25 cellular contexts compared by ENCODE assay signal in genomic region chr3:102170545-102170944, GRCh38.
"Had no signal": no experiment of that assay in that cellular context is flagged by ENCODE, and none has a peak within 500 bp of the region (broad histone marks: within the 10 kb centered on the region; RNA-seq: fewer than 3 reads in every experiment).

No MANE protein-coding gene starts in this region.

- H3K27ac Mint-ChIP-seq: naive B cell; natural killer cell treated with Interleukin-12 subunit alpha and Interleukin-12 subunit beta and Interleukin-15 and Interleukin-18, amount 100 ng/mL, for 72 hours; nephron progenitor cell; stimulated activated effector memory CD8-positive, alpha-beta T cell treated with anti-CD3 and anti-CD28 coated beads, Interleukin-12 subunit alpha, Interleukin-12 subunit beta, amount 100 ng/mL, for 72 hours; stimulated activated naive B cell treated with anti-CD40 and anti-IgM and Interleukin-4, amounts not matched to agents 10 μg/mL and 1 μg/mL and 100 μg/mL, for 72 hours; stimulated activated naive CD8-positive, alpha-beta T cell treated with anti-CD3 and anti-CD28 coated beads, Interleukin-15, Interleukin-2, amounts not matched to agents 100 ng/mL and 50 ng/mL, for 24 hours had no signal

- H3K36me3 Mint-ChIP-seq: naive B cell; naive thymus-derived CD8-positive, alpha-beta T cell; natural killer cell treated with Interleukin-12 subunit alpha and Interleukin-12 subunit beta and Interleukin-15 and Interleukin-18, amount 100 ng/mL, for 72 hours; stimulated activated effector memory CD8-positive, alpha-beta T cell treated with anti-CD3 and anti-CD28 coated beads, Interleukin-12 subunit alpha, Interleukin-12 subunit beta, amount 100 ng/mL, for 72 hours; stimulated activated naive B cell treated with anti-CD40 and anti-IgM and Interleukin-4, amounts not matched to agents 10 μg/mL and 1 μg/mL and 100 μg/mL, for 72 hours had no signal

- H3K4me1 ChIP-seq: psoas muscle, thyroid gland, tibial nerve, upper lobe of left lung had no signal

- H3K9me3 Mint-ChIP-seq: natural killer cell treated with Interleukin-12 subunit alpha and Interleukin-12 subunit beta and Interleukin-15 and Interleukin-18, amount 100 ng/mL, for 72 hours; nephron progenitor cell; neural crest cell; stimulated activated effector memory CD8-positive, alpha-beta T cell treated with anti-CD3 and anti-CD28 coated beads, Interleukin-12 subunit alpha, Interleukin-12 subunit beta, amount 100 ng/mL, for 72 hours; stimulated activated naive B cell treated with anti-CD40 and anti-IgM and Interleukin-4, amounts not matched to agents 10 μg/mL and 1 μg/mL and 100 μg/mL, for 72 hours; stimulated activated naive CD8-positive, alpha-beta T cell treated with anti-CD3 and anti-CD28 coated beads, Interleukin-15, Interleukin-2, amounts not matched to agents 100 ng/mL and 50 ng/mL, for 24 hours had no signal

- H3K9me3 ChIP-seq: neutrophil, pancreas, psoas muscle, stomach, thoracic aorta, thyroid gland, tibial nerve, upper lobe of left lung had no signal

- H3K4me3 Mint-ChIP-seq: naive B cell; naive thymus-derived CD8-positive, alpha-beta T cell; natural killer cell treated with Interleukin-12 subunit alpha and Interleukin-12 subunit beta and Interleukin-15 and Interleukin-18, amount 100 ng/mL, for 72 hours; nephron progenitor cell; neural crest cell; stimulated activated effector memory CD8-positive, alpha-beta T cell treated with anti-CD3 and anti-CD28 coated beads, Interleukin-12 subunit alpha, Interleukin-12 subunit beta, amount 100 ng/mL, for 72 hours; stimulated activated naive B cell treated with anti-CD40 and anti-IgM and Interleukin-4, amounts not matched to agents 10 μg/mL and 1 μg/mL and 100 μg/mL, for 72 hours; stimulated activated naive CD8-positive, alpha-beta T cell treated with anti-CD3 and anti-CD28 coated beads, Interleukin-15, Interleukin-2, amounts not matched to agents 100 ng/mL and 50 ng/mL, for 24 hours had no signal

- H3K4me3 ChIP-seq: pancreas, psoas muscle, skin epidermis, stomach, thoracic aorta, thyroid gland, tibial nerve, upper lobe of left lung had no signal

- H3K27me3 ChIP-seq: neutrophil, pancreas, stomach, thyroid gland, tibial nerve, upper lobe of left lung had no signal

- H3K27me3 Mint-ChIP-seq: stimulated activated naive B cell treated with anti-CD40 and anti-IgM and Interleukin-4, amounts not matched to agents 10 μg/mL and 1 μg/mL and 100 μg/mL, for 72 hours had no signal

- H3K27ac ChIP-seq: neutrophil, pancreas, psoas muscle, skin epidermis, stomach, thoracic aorta, thyroid gland, tibial nerve, upper lobe of left lung had no signal

- DNase-seq: naive B cell; naive thymus-derived CD8-positive, alpha-beta T cell; nephron progenitor cell; nucleus accumbens; pancreas; psoas muscle; right cardiac atrium; stimulated activated CD4-positive, alpha-beta T cell treated with anti-CD3 and anti-CD28 coated beads, Interleukin-15, amount 100 ng/mL, for 24 hours; stimulated activated CD4-positive, alpha-beta T cell treated with anti-CD3 and anti-CD28 coated beads, Interleukin-2, amount 100 ng/mL, for 24 hours; stimulated activated CD4-positive, alpha-beta T cell treated with anti-CD3 and anti-CD28 coated beads, Interleukin-2, amount 100 ng/mL, for 48 hours; stimulated activated CD4-positive, alpha-beta T cell treated with anti-CD3 and anti-CD28 coated beads, Interleukin-4, amount 100 ng/mL, for 24 hours; stimulated activated naive B cell treated with anti-CD40 and anti-IgM and Interleukin-4, amounts not matched to agents 10 μg/mL and 1 μg/mL and 100 μg/mL, for 72 hours; stimulated activated naive CD4-positive, alpha-beta T cell treated with Interleukin-2 at 50 U/mL for 16 hours; stomach; thyroid gland; upper lobe of left lung had no signal

- H3K4me1 Mint-ChIP-seq: naive B cell; naive thymus-derived CD8-positive, alpha-beta T cell; nephron progenitor cell; neural crest cell; stimulated activated effector memory CD8-positive, alpha-beta T cell treated with anti-CD3 and anti-CD28 coated beads, Interleukin-12 subunit alpha, Interleukin-12 subunit beta, amount 100 ng/mL, for 72 hours had no signal

- H3K36me3 ChIP-seq: neutrophil, pancreas, stomach, thoracic aorta, thyroid gland, tibial nerve, upper lobe of left lung had no signal

- ATAC-seq: naive thymus-derived CD8-positive, alpha-beta T cell; natural killer cell treated with Interleukin-12 subunit alpha and Interleukin-12 subunit beta and Interleukin-15 and Interleukin-18, amount 100 ng/mL, for 72 hours; pancreas; psoas muscle; right cardiac atrium; sciatic nerve; stimulated activated effector memory CD8-positive, alpha-beta T cell treated with anti-CD3 and anti-CD28 coated beads, Interleukin-12 subunit alpha, Interleukin-12 subunit beta, amount 100 ng/mL, for 72 hours; stimulated activated naive B cell treated with anti-CD40 and anti-IgM and Interleukin-4, amounts not matched to agents 10 μg/mL and 1 μg/mL and 100 μg/mL, for 72 hours had no signal
